ENCODE assay signal across 7 cellular contexts in the genomic region with DNA sequence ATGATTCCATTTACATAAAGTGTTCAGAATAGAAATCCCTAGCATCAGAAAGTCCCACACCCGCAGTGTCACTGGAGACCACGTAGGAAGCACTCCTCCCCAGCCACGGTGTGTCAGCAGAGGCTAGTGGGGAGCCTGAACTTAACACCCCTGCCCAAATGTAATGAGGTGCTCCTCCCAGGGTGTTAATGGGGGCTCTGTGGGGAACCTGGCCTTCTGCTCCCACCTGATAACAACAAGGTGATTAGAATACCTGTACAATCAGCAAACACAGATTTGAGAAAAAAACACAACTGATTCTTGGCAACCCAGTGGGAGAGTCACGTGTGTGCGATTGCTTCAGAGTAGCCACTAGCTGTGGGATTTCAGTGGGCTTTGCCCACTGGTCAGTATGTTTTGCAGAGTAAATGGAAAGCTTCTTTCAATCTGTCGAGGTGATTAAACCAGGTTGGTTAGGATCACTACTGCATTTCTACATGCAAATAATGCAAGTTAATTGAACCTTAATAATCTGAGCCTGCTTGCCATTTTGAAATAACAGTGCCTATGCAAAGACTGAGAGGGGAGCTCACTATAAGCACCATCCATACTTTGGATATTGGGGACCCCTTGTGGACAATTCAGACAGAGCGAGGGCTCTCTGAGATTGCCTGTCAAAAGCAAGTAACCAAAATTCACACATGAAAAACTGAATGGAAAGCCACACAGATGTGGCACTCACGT. TPM values are rescaled to one million over a fixed set of nuclear protein-coding genes. Genes with fewer than 3 reads are reported as not detected.
DNase-seq lines count a peak whose midpoint lies in the region; ATAC-seq, FAIRE-seq and TF ChIP-seq lines count a peak whose summit lies in the region.

No MANE protein-coding gene starts in this region.

- in situ Hi-C loops in G401 (cut with HindIII; ENCODE audit: low sequenced_read_pairs) (no loop called here), astrocyte of the spinal cord (cut with HindIII; ENCODE audit: low sequenced_read_pairs) (no loop called here)

- H3K36me3 Mint-ChIP-seq in immature natural killer cell = no peaks in the 10 kb centered on the region

- H3K9me3 Mint-ChIP-seq in immature natural killer cell = no peaks in the 10 kb centered on the region

- FAIRE-seq in RCC 7860 (lab: Jason Lieb, UNC) = no peak

- no peak overlapping the region for H3K4me3 ChIP-seq in astrocyte of the spinal cord (ENCODE audit: low read depth, low read length)

- peaks cover 4 to 8% (median 8%) of the 10 kb centered on the region in 3 donors for H3K27me3 Mint-ChIP-seq in immature natural killer cell (ENCODE audit: low read depth in 3 of 3)

- TF ChIP-seq CTCF in LNCAP (IDR thresholded peaks at IDR 0.05) = peak; percentile 51
- TF ChIP-seq CTCF in astrocyte of the spinal cord (IDR thresholded peaks at IDR 0.05; ENCODE audit: low read depth, low read length) = peak; percentile 74

- ATAC-seq in GM18873 (IDR thresholded peaks at IDR 0.05; ENCODE audit: low FRiP score, unreplicated experiment) = no peak

- H3K4me3 Mint-ChIP-seq in immature natural killer cell = no peak overlapping the region

- H3K27ac Mint-ChIP-seq in immature natural killer cell = no peak overlapping the region

- DNase-seq in G401 (ENCODE audit: low spot score) (peak; percentile 66), RCC 7860 (ENCODE audit: low spot score) (peak; percentile 33), astrocyte of the spinal cord (ENCODE audit: low read depth, low spot score) (peak; percentile 57), immature natural killer cell (peak; percentile 19 to 50 (median 33))
- peak; percentile 28 for DNase-seq in stimulated activated CD8-positive, alpha-beta memory T cell treated with anti-CD3 and anti-CD28 coated beads, Interleukin-12 subunit alpha, Interleukin-12 subunit beta, amount 100 ng/mL, for 1 hour (ENCODE audit: low read depth)

- H3K4me1 Mint-ChIP-seq in immature natural killer cell = no peaks in the 10 kb centered on the region

RNA-seq across cellular contexts. Expression of a gene that starts 20.6 kb away (rescaled TPM):
- total RNA-seq in G401 (2014; rRNA removed; shearing (Covaris generic)) = 130 and 164 TPM in 2 replicates
- 100 to 1,000 TPM; 264 to 391 (median 388) TPM for polyA plus RNA-seq in immature natural killer cell

RNA-seq across cellular contexts. Expression of a gene that starts 20.8 kb away (rescaled TPM):
- total RNA-seq in G401 (2014; rRNA removed; shearing (Covaris generic)) = 53.8 and 60.0 TPM in 2 replicates
- 10 to 100 TPM in 2 of 3 donors, 1 to 10 TPM in 1; 5.3 to 15.1 (median 11.5) TPM for polyA plus RNA-seq in immature natural killer cell

RNA-seq across cellular contexts. Expression of a gene that starts 25.9 kb away (rescaled TPM):
- 52.3 and 69.6 TPM in 2 replicates for total RNA-seq in G401 (2014; rRNA removed; shearing (Covaris generic))
- polyA plus RNA-seq in immature natural killer cell = 10 to 100 TPM in 1 of 3 donors, 1 to 10 TPM in 2; 6.9 to 17.8 (median 8.5) TPM

RNA-seq across cellular contexts. Expression of a gene that starts 42.5 kb away (rescaled TPM):
- total RNA-seq in G401 (2014; rRNA removed; shearing (Covaris generic)) = not detected in 2 replicates
- not detected for polyA plus RNA-seq in immature natural killer cell

RNA-seq across cellular contexts. Expression of a gene that starts 52.1 kb away (rescaled TPM):
- total RNA-seq in G401 (2014; rRNA removed; shearing (Covaris generic)) = not detected in 2 replicates
- polyA plus RNA-seq in immature natural killer cell = not detected
